ENCODE assay signal across 8 cellular contexts in the genomic region with DNA sequence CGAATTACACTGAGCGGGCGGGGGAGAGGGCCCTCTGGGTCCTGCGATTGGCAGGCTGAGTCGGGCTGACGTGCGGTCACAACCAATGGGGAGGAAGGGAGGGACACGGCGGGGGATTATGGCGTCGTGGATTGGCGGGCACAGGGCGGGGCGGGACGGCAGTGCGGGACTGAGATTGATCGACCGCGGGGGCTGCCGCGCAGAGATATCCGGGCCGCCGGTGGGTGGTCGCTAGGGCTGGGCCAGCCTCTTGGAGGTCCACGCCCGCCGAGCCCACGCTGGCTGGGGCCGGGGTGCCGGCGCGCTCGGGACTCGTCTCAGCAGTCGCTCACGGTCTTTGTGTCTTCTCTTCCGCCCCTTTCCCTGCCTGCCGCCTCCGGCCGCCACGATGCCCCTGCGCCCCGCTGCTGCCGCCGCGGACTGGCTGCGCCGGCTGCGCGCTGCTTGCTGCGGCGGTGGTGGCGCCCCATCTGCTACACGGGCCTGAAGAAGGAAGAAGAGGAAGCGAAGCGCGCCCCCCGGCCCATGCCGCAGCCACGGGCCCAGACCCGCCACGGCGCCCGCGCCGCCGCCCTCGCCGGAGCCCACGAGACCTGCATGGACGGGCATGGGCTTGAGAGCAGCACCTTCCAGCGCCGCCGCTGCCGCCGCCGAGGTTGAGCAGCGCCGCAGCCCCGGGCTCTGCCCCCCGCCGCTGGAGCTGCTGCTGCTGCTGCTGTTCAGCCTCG. TPM values are rescaled to one million over a fixed set of nuclear protein-coding genes. Genes with fewer than 3 reads are reported as not detected.
DNase-seq lines count a peak whose midpoint lies in the region; ATAC-seq and TF ChIP-seq lines count a peak whose summit lies in the region.

A gene with protein sequence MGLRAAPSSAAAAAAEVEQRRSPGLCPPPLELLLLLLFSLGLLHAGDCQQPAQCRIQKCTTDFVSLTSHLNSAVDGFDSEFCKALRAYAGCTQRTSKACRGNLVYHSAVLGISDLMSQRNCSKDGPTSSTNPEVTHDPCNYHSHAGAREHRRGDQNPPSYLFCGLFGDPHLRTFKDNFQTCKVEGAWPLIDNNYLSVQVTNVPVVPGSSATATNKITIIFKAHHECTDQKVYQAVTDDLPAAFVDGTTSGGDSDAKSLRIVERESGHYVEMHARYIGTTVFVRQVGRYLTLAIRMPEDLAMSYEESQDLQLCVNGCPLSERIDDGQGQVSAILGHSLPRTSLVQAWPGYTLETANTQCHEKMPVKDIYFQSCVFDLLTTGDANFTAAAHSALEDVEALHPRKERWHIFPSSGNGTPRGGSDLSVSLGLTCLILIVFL (plus strand): TSS at position 200 of the 728 bp plus-strand sequence. CDS start 408 bp downstream, at position 608.

- TF ChIP-seq CTCF in foreskin keratinocyte (conservative IDR thresholded peaks at IDR 0.05) (peak; percentile 6), neural progenitor cell (IDR thresholded peaks at IDR 0.05) (peak; percentile 16)

- H3K27ac ChIP-seq in foreskin keratinocyte (peak within 1 kb of the TSS; percentile 51), neural progenitor cell (peak within 1 kb of the TSS; percentile 86), stomach smooth muscle (ENCODE audit: low read length) (peak within 1 kb of the TSS; percentile 77)

- peak within 1 kb of the TSS; percentile 94 for H3K4me2 ChIP-seq in neural progenitor cell

- DNase-seq in DMS53 treated with DMSO at 0.1 percent for 48 hours (lab: John Stamatoyannopoulos, UW; ENCODE audit: unreplicated experiment) (peak; percentile 96), LHCN-M2 (ENCODE audit: low read depth) (peak; percentile 99), foreskin keratinocyte (peak; percentile 97 to 98), neural progenitor cell (ENCODE audit: low spot score) (peak; percentile 99)
- DNase-seq in activated naive CD4-positive, alpha-beta T cell treated with Interleukin-2 at 50 U/mL for 16 hours: peak; percentile 91

- no peaks in the 10 kb centered on the region for H3K9me3 ChIP-seq in neural progenitor cell (ENCODE audit: low read depth)
- H3K9me3 ChIP-seq in stomach smooth muscle (ENCODE audit: control insufficient read depth in 2 of 2, low read length in 2 of 2): no peaks in the 10 kb centered on the region

- peaks cover 43% of the 10 kb centered on the region for H3K4me1 Mint-ChIP-seq in neural progenitor cell

- peaks cover 64% of the 10 kb centered on the region for H3F3A ChIP-seq in neural progenitor cell (ENCODE audit: low read depth)

- peaks cover 13% of the 10 kb centered on the region for H3K27me3 Mint-ChIP-seq in neural progenitor cell (ENCODE audit: insufficient read depth, low read depth)

- ATAC-seq in GM21825 (IDR thresholded peaks at IDR 0.05; ENCODE audit: unreplicated experiment) (peak; percentile 91), foreskin keratinocyte (peak; percentile 88)

- H3K36me3 ChIP-seq in neural progenitor cell (no peaks in the 10 kb centered on the region), stomach smooth muscle (ENCODE audit: control insufficient read depth in 2 of 2, insufficient read depth in 2 of 2, low read length in 2 of 2) (no peaks in the 10 kb centered on the region)

- H2AFZ ChIP-seq in neural progenitor cell (replicated peaks): peak within 1 kb of the TSS; percentile 34

- H3K27me3 ChIP-seq in foreskin keratinocyte: no peaks in the 10 kb centered on the region
- no peaks in the 10 kb centered on the region for H3K27me3 ChIP-seq in neural progenitor cell
- no peaks in the 10 kb centered on the region for H3K27me3 ChIP-seq in stomach smooth muscle (ENCODE audit: control insufficient read depth in 1 of 2, insufficient read depth in 2 of 2, low read length in 2 of 2)

- H3K79me2 ChIP-seq in neural progenitor cell (ENCODE audit: low read depth): peaks cover 82% of the 10 kb centered on the region

- H3K4me1 ChIP-seq in foreskin keratinocyte: peaks cover 27% of the 10 kb centered on the region
- H3K4me1 ChIP-seq in neural progenitor cell: peaks cover 40% of the 10 kb centered on the region
- H3K4me1 ChIP-seq in stomach smooth muscle (ENCODE audit: control insufficient read depth, insufficient read depth, low read length): peaks cover 10% of the 10 kb centered on the region

- peaks cover 10% of the 10 kb centered on the region for H3K36me3 Mint-ChIP-seq in neural progenitor cell

- H3K4me3 ChIP-seq in neural progenitor cell (peak within 1 kb of the TSS; percentile 89), stomach smooth muscle (ENCODE audit: low read length in 2 of 2) (peak within 1 kb of the TSS; percentile 86 to 98)

- no peaks in the 10 kb centered on the region for H3K9me3 Mint-ChIP-seq in neural progenitor cell

- H3K9ac ChIP-seq in neural progenitor cell (peak within 1 kb of the TSS; percentile 60), stomach smooth muscle (ENCODE audit: low read length in 2 of 2) (peak within 1 kb of the TSS; percentile 79 to 87)

- TF ChIP-seq POLR2A in Raji (IDR thresholded peaks at IDR 0.05; ENCODE audit: insufficient read depth, low read depth, low read length): peak; percentile 62

- peak within 1 kb of the TSS; percentile 86 for H3K27ac Mint-ChIP-seq in neural progenitor cell

- H4K20me1 ChIP-seq in neural progenitor cell (ENCODE audit: low read depth): peaks cover 61% of the 10 kb centered on the region

- H3K4me3 Mint-ChIP-seq in neural progenitor cell: peak within 1 kb of the TSS; percentile 99

RNA-seq across cellular contexts. Expression of the gene that starts here (rescaled TPM):
- total RNA-seq in LHCN-M2 (2014; rRNA removed) (105 and 117 TPM in 2 replicates), foreskin keratinocyte (34.2 and 48.3 TPM in 2 replicates), neural progenitor cell (ENCODE audit: low replicate concordance) (27.4 and 33.8 TPM in 2 replicates)
- polyA plus RNA-seq in LHCN-M2 (2012): 82.0 TPM
- polyA plus RNA-seq in foreskin keratinocyte: 10.8 and 18.4 TPM in 2 replicates

Comparison
In these comparisons a context has a peak if more than half of its experiments do, and no peak if none do; other contexts are left out.
1. Peak in every context shown above with its lines: DNase-seq, ATAC-seq, H3K4me3 ChIP-seq and H3K27ac ChIP-seq.